In genomic region chr15:84980196-84981053, GRCh38 we compare ENCODE assay signal across 8 cellular contexts. TPM values are rescaled to one million over a fixed set of nuclear protein-coding genes. Genes with fewer than 3 reads are reported as not detected.
DNase-seq lines count a peak whose midpoint lies in the region; ATAC-seq, FAIRE-seq and TF ChIP-seq lines count a peak whose summit lies in the region.

No MANE protein-coding gene starts in this region.

- peaks cover 52% of the 10 kb centered on the region for H3K27me3 ChIP-seq in BLaER1
- no peaks in the 10 kb centered on the region for H3K27me3 ChIP-seq in liver (ENCODE audit: control insufficient read depth in 4 of 4, insufficient read depth in 4 of 4, low read length in 3 of 4)

- H3K4me3 ChIP-seq in BLaER1 (peak overlapping the region; percentile 91), liver (ENCODE audit: low read depth in 1 of 3, low read length in 3 of 3) (peak overlapping the region; percentile 79 to 91 (median 83))

- peaks cover 22% of the 10 kb centered on the region for H3K4me1 Mint-ChIP-seq in dendritic cell treated with granulocyte-macrophage colony-stimulating factor and Interleukin-4, amounts not matched to agents 40 ng/mL and 50 ng/mL, for 4 days (ENCODE audit: low read depth)

- H3K27ac ChIP-seq in BLaER1 (peak overlapping the region; percentile 79), liver (ENCODE audit: low read depth in 1 of 2, low read length in 2 of 2) (peak overlapping the region; percentile 90 to 95)

- peak overlapping the region; percentile 83 for H3K4me2 ChIP-seq in BLaER1

- H3K4me1 ChIP-seq in BLaER1 = peaks cover 31% of the 10 kb centered on the region
- peaks cover 2 to 36% (median 21%) of the 10 kb centered on the region in 4 donors for H3K4me1 ChIP-seq in liver (ENCODE audit: control insufficient read depth in 4 of 4, insufficient read depth in 4 of 4, low read length in 3 of 4)

- peak overlapping the region; percentile 97 for H3K4me3 Mint-ChIP-seq in dendritic cell treated with granulocyte-macrophage colony-stimulating factor and Interleukin-4, amounts not matched to agents 40 ng/mL and 50 ng/mL, for 4 days

- H3K27ac Mint-ChIP-seq in dendritic cell treated with granulocyte-macrophage colony-stimulating factor and Interleukin-4, amounts not matched to agents 40 ng/mL and 50 ng/mL, for 4 days = peak overlapping the region; percentile 84

- ATAC-seq in HG03439 (IDR thresholded peaks at IDR 0.05; ENCODE audit: unreplicated experiment) = peak; percentile 55

- H3K9me3 Mint-ChIP-seq in dendritic cell treated with granulocyte-macrophage colony-stimulating factor and Interleukin-4, amounts not matched to agents 40 ng/mL and 50 ng/mL, for 4 days = no peaks in the 10 kb centered on the region

- peaks cover 16% of the 10 kb centered on the region for H3K27me3 Mint-ChIP-seq in dendritic cell treated with granulocyte-macrophage colony-stimulating factor and Interleukin-4, amounts not matched to agents 40 ng/mL and 50 ng/mL, for 4 days

- under 1% methylated on average over 66 of the region's 66 CpGs for WGBS in liver

- peak; percentile 23 to 49 for TF ChIP-seq RAD21 in liver (IDR thresholded peaks at IDR 0.05)

- no peaks in the 10 kb centered on the region for H3K36me3 ChIP-seq in BLaER1
- no peaks in the 10 kb centered on the region for H3K36me3 ChIP-seq in liver (ENCODE audit: control insufficient read depth in 4 of 4, insufficient read depth in 3 of 4, low read depth in 1 of 4, low read length in 3 of 4)

- peaks cover 9% of the 10 kb centered on the region for H3K36me3 Mint-ChIP-seq in dendritic cell treated with granulocyte-macrophage colony-stimulating factor and Interleukin-4, amounts not matched to agents 40 ng/mL and 50 ng/mL, for 4 days (ENCODE audit: low read depth)

- DNase-seq in GM19239 (ENCODE audit: insufficient read length, low spot score) = peak; percentile 69
- DNase-seq in NCI-H510A treated with DMSO at 0.1 percent for 48 hours (lab: John Stamatoyannopoulos, UW) = peak; percentile 63
- peak; percentile 86 for DNase-seq in activated CD4-positive, alpha-beta T cell treated with anti-CD3 and anti-CD28 coated beads, Interleukin-2, amount 50 U/mL, for 1 hour
- peak; percentile 84 for DNase-seq in stimulated activated CD4-positive, alpha-beta T cell treated with anti-CD3 and anti-CD28 coated beads, Interleukin-4, amount 100 ng/mL, for 1 hour

- H3K9me3 ChIP-seq in BLaER1 (no peaks in the 10 kb centered on the region), liver (ENCODE audit: control insufficient read depth in 4 of 4, low read length in 3 of 4) (no peaks in the 10 kb centered on the region)

- peak overlapping the region; percentile 83 for H3K9ac ChIP-seq in BLaER1
- H3K9ac ChIP-seq in liver (ENCODE audit: low read depth in 1 of 2, low read length in 2 of 2) = peak overlapping the region; percentile 47 to 73

- TF ChIP-seq CTCF in liver (IDR thresholded peaks at IDR 0.05; ENCODE audit: low read depth, low read length, missing input control) = no peak

- FAIRE-seq in GM19239 (lab: Jason Lieb, UNC) = no peak

- H4K20me1 ChIP-seq in BLaER1 = peaks cover 40% of the 10 kb centered on the region

- intact Hi-C loops in dendritic cell treated with granulocyte-macrophage colony-stimulating factor and Interleukin-4, amounts not matched to agents 40 ng/mL and 50 ng/mL, for 4 days (cut with micrococcal nuclease) = loop anchor here (2.0 to 10.0 kb wide), 4 partner anchors 24 to 346 kb away; no protein-coding TSS in a partner anchor

TF ChIP-seq in liver, 16 proteins besides CTCF, POLR2A, EP300 and RAD21:
- TF ChIP-seq RXRA (IDR thresholded peaks at IDR 0.05) (peak; percentile 25 to 59), NR2F2 (IDR thresholded peaks at IDR 0.05) (peak; percentile 70), HNF4A (conservative IDR thresholded peaks at IDR 0.05) (peak; percentile 14 to 43), ATF3 (IDR thresholded peaks at IDR 0.05) (no peak), MAX (IDR thresholded peaks at IDR 0.05) (peak; percentile 29), EGR1 (IDR thresholded peaks at IDR 0.05; ENCODE audit: low read depth in 2 of 2) (no peak), YY1 (IDR thresholded peaks at IDR 0.05) (peak; percentile 83)

RNA-seq across cellular contexts. Expression of gene PDE8A, which starts 1.2 kb away (rescaled TPM):
- 10 to 100 TPM; 14.6 to 47.5 TPM for total RNA-seq in liver
- 10 to 100 TPM; 11.2 to 18.6 TPM for polyA plus RNA-seq in liver

Comparison
In these comparisons a context has a peak if more than half of its experiments do, and no peak if none do; other contexts are left out.
1. Peak in every context shown above with its lines: DNase-seq, ATAC-seq, H3K4me3 ChIP-seq and H3K27ac ChIP-seq.